In the genomic region with DNA sequence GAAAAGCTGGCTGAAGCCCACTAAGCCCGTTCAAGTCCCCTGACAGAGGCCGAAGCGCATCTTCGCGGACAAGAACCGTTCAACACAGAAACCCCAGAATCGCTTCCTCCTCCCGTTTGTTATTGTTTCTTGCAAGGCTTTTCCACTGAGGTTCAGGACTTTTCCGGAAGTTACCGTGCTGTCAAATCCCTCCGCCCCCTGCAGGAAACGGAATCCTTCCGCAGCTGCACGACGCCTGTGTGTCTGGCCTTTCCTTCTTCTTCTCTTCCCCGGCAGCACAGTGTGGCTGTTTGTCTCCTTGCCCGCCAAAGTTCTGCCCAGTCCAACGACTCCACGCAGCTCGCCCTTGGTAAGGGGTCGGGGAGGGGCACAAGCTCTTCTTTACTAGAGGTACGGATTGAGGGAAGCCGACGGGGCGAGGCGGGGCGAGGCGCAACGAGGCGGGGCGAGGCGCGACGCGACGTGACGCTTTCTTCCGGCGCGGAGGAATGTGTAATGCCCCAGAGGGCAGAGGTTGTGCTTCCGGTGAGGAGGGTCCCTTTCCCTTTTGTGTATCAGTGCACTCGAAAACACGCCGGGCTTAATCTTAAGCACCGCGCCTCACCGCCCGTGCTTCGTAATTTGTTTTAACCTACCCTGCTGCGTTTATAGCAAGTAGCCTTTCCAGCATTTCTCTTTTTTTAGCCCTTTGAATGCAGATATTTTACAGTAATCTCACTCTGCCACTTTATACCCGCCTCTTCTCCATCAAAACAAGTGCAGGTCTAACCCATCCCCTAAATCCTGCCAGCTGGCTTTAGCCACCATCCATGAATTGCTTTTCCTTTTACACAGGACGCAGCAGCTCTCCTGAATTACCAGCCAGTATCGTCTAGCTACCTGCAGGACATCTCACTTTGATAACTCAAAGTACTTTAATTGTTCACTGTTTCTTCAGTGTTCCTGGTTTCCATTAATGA, we compare ENCODE assay signal across 8 cellular contexts. TPM values are rescaled to one million over a fixed set of nuclear protein-coding genes. Genes with fewer than 3 reads are reported as not detected.
DNase-seq lines count a peak whose midpoint lies in the region; ATAC-seq and TF ChIP-seq lines count a peak whose summit lies in the region.

A gene (minus strand): TSS at position 183 of the 959 bp plus-strand sequence. CDS start 229 bp downstream, outside the sequence.

- H3K4me1 ChIP-seq in adrenal gland (replicated peaks in 1 of 2), result peaks cover 6 to 26% of the 10 kb centered on the region in 2 donors
- peaks cover 3% of the 10 kb centered on the region for H3K4me1 ChIP-seq in right cardiac atrium (ENCODE audit: control insufficient read depth, insufficient read depth, low read length)

- DNase-seq in GM13976 (ENCODE audit: low spot score) (peak; percentile 91), RPMI8226 (peak; percentile 96), adrenal gland (peak; percentile 91 to 95 (median 92)), right cardiac atrium (peak; percentile 91 to 94 (median 94)), retinal pigment epithelial cell (ENCODE audit: low read depth) (peak; percentile 82), HUDEP-2 (lab: John Stamatoyannopoulos, UW; ENCODE audit: unreplicated experiment in 76 of 76) (no peak), DMS 273 treated with DMSO at 0.1 percent for 48 hours (lab: John Stamatoyannopoulos, UW) (no peak)

- WGBS in adrenal gland, 4 donors, result 1 to 2% (median 1%) methylated on average over 34 to 53 of the region's 53 CpGs
- 2% methylated on average over 53 of the region's 53 CpGs for WGBS in right cardiac atrium

- H3K9me3 ChIP-seq in adrenal gland (replicated peaks in 1 of 3) (no peaks in the 10 kb centered on the region), right cardiac atrium (ENCODE audit: control insufficient read depth, low read length) (no peaks in the 10 kb centered on the region)

- intact Hi-C loops in adrenal gland (cut with DNase I), result no loop called here
- intact Hi-C loops in right cardiac atrium (cut with DNase I), result no loop called here

- ATAC-seq in HG02798 (IDR thresholded peaks at IDR 0.05; ENCODE audit: poor library complexity, unreplicated experiment) (peak; percentile 96), right cardiac atrium (peak; percentile 99)

- peak; percentile 49 to 74 for TF ChIP-seq POLR2A in adrenal gland (IDR thresholded peaks at IDR 0.05)

- H3K36me3 ChIP-seq in adrenal gland (replicated peaks in 1 of 2), result peaks cover 0 to 5% of the 10 kb centered on the region in 2 donors

- TF ChIP-seq CTCF in GM13976 (IDR thresholded peaks at IDR 0.05; ENCODE audit: borderline replicate concordance, control extremely low read depth, extremely low read depth, insufficient read depth, missing control alignments), result no peak
- peak in 2 of 6 experiments; percentile 32 to 36 for TF ChIP-seq CTCF in adrenal gland (IDR thresholded peaks at IDR 0.05)
- TF ChIP-seq CTCF in retinal pigment epithelial cell (conservative IDR thresholded peaks at IDR 0.05; ENCODE audit: low read depth, low read length), result no peak

- peak within 1 kb of the TSS; percentile 28 to 89 (median 84) for H3K4me3 ChIP-seq in adrenal gland
- H3K4me3 ChIP-seq in right cardiac atrium (ENCODE audit: low read length), result peak within 1 kb of the TSS; percentile 95
- H3K4me3 ChIP-seq in retinal pigment epithelial cell (ENCODE audit: low read length), result peak within 1 kb of the TSS; percentile 97

- in situ Hi-C loops in GM13976 (cut with MboI; ENCODE audit: low sequenced_read_pairs, unreplicated experiment), result no loop called here

- H3K27ac ChIP-seq in adrenal gland, result peak within 1 kb of the TSS; percentile 90 to 96 (median 94)
- H3K27ac ChIP-seq in right cardiac atrium (ENCODE audit: low read length), result peak within 1 kb of the TSS; percentile 100

- H3K27me3 ChIP-seq in adrenal gland, result no peaks in the 10 kb centered on the region
- no peaks in the 10 kb centered on the region for H3K27me3 ChIP-seq in right cardiac atrium (ENCODE audit: control insufficient read depth, insufficient read depth)

RNA-seq across cellular contexts. Expression of the gene that starts here (rescaled TPM):
- total RNA-seq in adrenal gland (100 to 1,000 TPM in 1 of 8 donors, 10 to 100 TPM in 7; 29.1 to 104 (median 69.8) TPM), right cardiac atrium (10 to 100 TPM; 33.6 to 36.8 (median 34.6) TPM)
- polyA plus RNA-seq in adrenal gland (10 to 100 TPM in 2 of 3 donors, 1 to 10 TPM in 1; 5.5 to 22.8 (median 21.5) TPM), right cardiac atrium (6.4 TPM)

Comparison
In these comparisons a context has a peak if more than half of its experiments do, and no peak if none do; other contexts are left out.
1. DNase-seq: peak in GM13976 (single experiment), RPMI8226 (single experiment), adrenal gland (7 of 7), right cardiac atrium (3 of 3) and retinal pigment epithelial cell (single experiment); none in HUDEP-2 (0 of 76) and DMS 273 treated with DMSO at 0.1 percent for 48 hours (single experiment).
2. Peak in every context shown above with its lines, with median percentiles within 50 percentile points of each other: H3K4me3 ChIP-seq.